Comparison of ENCODE assay signal across 8 cellular contexts in genomic region chr15:64695571-64695992, GRCh38.
DNase-seq lines count a peak whose midpoint lies in the region; ATAC-seq lines count a peak whose summit lies in the region.

No MANE protein-coding gene starts in this region.

- H3K4me3 ChIP-seq in rectal smooth muscle tissue (ENCODE audit: low read length), result no peak overlapping the region

- H3K27me3 ChIP-seq in rectal smooth muscle tissue (ENCODE audit: control insufficient read depth, insufficient read depth, low read length), result no peaks in the 10 kb centered on the region

- H3K9me3 Mint-ChIP-seq in effector memory CD8-positive, alpha-beta T cell, result no peaks in the 10 kb centered on the region

- H3K36me3 Mint-ChIP-seq in effector memory CD8-positive, alpha-beta T cell (ENCODE audit: insufficient read depth), result peaks cover 20% of the 10 kb centered on the region

- no peaks in the 10 kb centered on the region for H3K36me3 ChIP-seq in rectal smooth muscle tissue (ENCODE audit: control insufficient read depth, insufficient read depth, low read length)

- peak; percentile 58 for ATAC-seq in effector memory CD8-positive, alpha-beta T cell (replicated peaks)
- ATAC-seq in GM19452 (IDR thresholded peaks at IDR 0.05; ENCODE audit: unreplicated experiment) (no peak), GM18870 (IDR thresholded peaks at IDR 0.05; ENCODE audit: unreplicated experiment) (no peak), HG02981 (IDR thresholded peaks at IDR 0.05; ENCODE audit: unreplicated experiment) (no peak)

- no peak overlapping the region for H3K4me3 Mint-ChIP-seq in effector memory CD8-positive, alpha-beta T cell

- peak; percentile 80 for DNase-seq in GDM1 (lab: John Stamatoyannopoulos, UW)
- peak; percentile 62 for DNase-seq in NCI-H82 (lab: John Stamatoyannopoulos, UW)
- DNase-seq in effector memory CD8-positive, alpha-beta T cell, result no peak
- no peak for DNase-seq in stimulated activated CD4-positive, alpha-beta T cell treated with anti-CD3 and anti-CD28 coated beads, Interleukin-4, amount 100 ng/mL, for 24 hours

- peak overlapping the region in 1 of 2 donors; percentile 3 for H3K27ac Mint-ChIP-seq in effector memory CD8-positive, alpha-beta T cell

- peak overlapping the region; percentile 26 for H3K27ac ChIP-seq in rectal smooth muscle tissue (ENCODE audit: low read depth, low read length)

- no peak overlapping the region for H3K9ac ChIP-seq in rectal smooth muscle tissue (ENCODE audit: low read length)

- peaks cover 22 to 43% of the 10 kb centered on the region in 2 donors for H3K4me1 Mint-ChIP-seq in effector memory CD8-positive, alpha-beta T cell (ENCODE audit: low read depth in 2 of 2)

- no peaks in the 10 kb centered on the region for H3K27me3 Mint-ChIP-seq in effector memory CD8-positive, alpha-beta T cell

- peaks cover 62% of the 10 kb centered on the region for H3K4me1 ChIP-seq in rectal smooth muscle tissue (ENCODE audit: control insufficient read depth, insufficient read depth, low read length)

Comparison
In these comparisons a context has a peak if more than half of its experiments do, and no peak if none do; other contexts are left out.
1. DNase-seq: peak in GDM1 (single experiment) and NCI-H82 (single experiment); none in effector memory CD8-positive, alpha-beta T cell (0 of 3) and stimulated activated CD4-positive, alpha-beta T cell treated with anti-CD3 and anti-CD28 coated beads, Interleukin-4, amount 100 ng/mL, for 24 hours (single experiment).